In the genomic region with DNA sequence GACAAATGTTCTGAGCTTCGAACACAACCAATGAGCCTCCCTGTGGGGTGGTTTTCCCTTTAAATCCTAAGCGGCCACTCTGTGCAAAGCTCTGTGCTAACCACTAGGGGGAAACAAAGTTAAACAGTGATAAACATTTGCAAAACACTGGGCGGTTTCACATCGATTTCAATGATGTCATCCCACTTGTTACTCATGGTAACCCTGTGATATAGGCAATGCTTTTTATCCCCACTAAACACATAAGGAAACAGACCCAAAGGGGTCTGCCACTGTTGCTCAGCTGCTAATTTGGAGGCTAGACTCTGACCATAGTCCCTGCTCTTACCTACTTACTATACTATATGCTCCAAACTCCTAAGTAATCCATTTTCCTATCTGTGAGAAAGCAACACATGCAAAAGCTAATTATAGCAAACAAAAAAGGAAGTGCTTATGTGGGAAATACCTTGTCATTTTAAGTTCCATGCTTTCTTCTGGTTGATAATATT, we compare ENCODE assay signal across 8 cellular contexts. TPM values are rescaled to one million over a fixed set of nuclear protein-coding genes. Genes with fewer than 3 reads are reported as not detected.
DNase-seq lines count a peak whose midpoint lies in the region; ATAC-seq, FAIRE-seq and TF ChIP-seq lines count a peak whose summit lies in the region.

No MANE protein-coding gene starts in this region.

- peak; percentile 72 to 80 for TF ChIP-seq RAD21 in A549 (conservative IDR thresholded peaks at IDR 0.05 in 1 of 2, IDR thresholded peaks at IDR 0.05 in 1 of 2)
- TF ChIP-seq RAD21 in GM12878 (IDR thresholded peaks at IDR 0.05; ENCODE audit: insufficient read depth, low read depth, low read length): peak; percentile 84

- intact Hi-C loops in GM12878 (cut with micrococcal nuclease; ENCODE audit: unreplicated experiment): loop anchor here (1.0 to 2.0 kb wide), 3 partner anchors 28 to 79 kb away; no protein-coding TSS in a partner anchor

- H3K27me3 ChIP-seq in GM12878 (replicated peaks in 1 of 2; ENCODE audit: control insufficient read depth in 2 of 2, insufficient read depth in 2 of 2, low read length in 1 of 2) (no peaks in the 10 kb centered on the region), iPS-20b (ENCODE audit: insufficient read depth, low read length) (no peaks in the 10 kb centered on the region)

- in situ Hi-C loops in GM13977 (cut with MboI; ENCODE audit: low pct_unique_long_range_greater_than_20kb, low sequenced_read_pairs, unreplicated experiment): no loop called here
- in situ Hi-C loops in GM12878 (cut with MboI): no loop called here

- DNase-seq in A549 (ENCODE audit: low read depth in 1 of 2, low spot score in 1 of 2): peak; percentile 82 to 90
- DNase-seq in GM13977 (ENCODE audit: low spot score): peak; percentile 85
- DNase-seq in NB4 (ENCODE audit: low read depth): peak; percentile 91
- peak; percentile 43 for DNase-seq in SK-N-DZ (ENCODE audit: low spot score)
- DNase-seq in GM12878 (ENCODE audit: low read depth, low spot score): no peak
- peak; percentile 2 to 39 (median 20) for DNase-seq in stimulated activated CD4-positive, alpha-beta T cell treated with anti-CD3 and anti-CD28 coated beads, Interleukin-1b, Interleukin-23, amount 100 ng/mL, for 24 hours (ENCODE audit: low read depth in 4 of 4, low spot score in 1 of 4)

- no peaks in the 10 kb centered on the region for H3K36me3 ChIP-seq in GM12878 (ENCODE audit: control insufficient read depth in 2 of 2, insufficient read depth in 2 of 2, low read length in 1 of 2)
- no peaks in the 10 kb centered on the region for H3K36me3 ChIP-seq in iPS-20b (ENCODE audit: insufficient read depth, low read depth, low read length)

- peak; percentile 85 for TF ChIP-seq CTCF in A549 (IDR thresholded peaks at IDR 0.05)
- TF ChIP-seq CTCF in GM13977 (IDR thresholded peaks at IDR 0.05; ENCODE audit: extremely low read depth, insufficient read depth, missing control alignments): peak; percentile 68
- TF ChIP-seq CTCF in NB4 (IDR thresholded peaks at IDR 0.05; ENCODE audit: low read depth, low read length): peak; percentile 84
- peak; percentile 73 to 86 (median 85) for TF ChIP-seq CTCF in GM12878 (IDR thresholded peaks at IDR 0.05 in 2 of 3, conservative IDR thresholded peaks at IDR 0.05 in 1 of 3; ENCODE audit: control insufficient read depth in 2 of 3, extremely low read depth in 1 of 3, insufficient read depth in 1 of 3, low read depth in 3 of 3, low read length in 3 of 3)

- TF ChIP-seq POLR2A in A549 (IDR thresholded peaks at IDR 0.05; ENCODE audit: low read length) (no peak), NB4 (IDR thresholded peaks at IDR 0.05; ENCODE audit: extremely low read depth, insufficient read length) (no peak), GM12878 (IDR thresholded peaks at IDR 0.05; ENCODE audit: low read depth, low read length) (no peak)

- TF ChIP-seq EP300 in A549 (IDR thresholded peaks at IDR 0.05): no peak
- 0 out of 4 replicates have a peak, but pooled peaks of 1 of the 2 experiments have one; percentile 28 for TF ChIP-seq EP300 in GM12878 (IDR thresholded peaks at IDR 0.05; ENCODE audit: borderline replicate concordance in 1 of 2, control insufficient read depth in 1 of 2, low read depth in 2 of 2, low read length in 2 of 2)

- H3K27ac ChIP-seq in A549 (peak overlapping the region; percentile 34 to 57; a peak in 5 of 6 replicates), GM12878 (ENCODE audit: control insufficient read depth, insufficient read depth) (no peak overlapping the region), iPS-20b (ENCODE audit: low read length) (peak overlapping the region; percentile 21)

- H3K4me2 ChIP-seq in A549 (peak overlapping the region; percentile 41), GM12878 (ENCODE audit: control insufficient read depth, insufficient read depth) (no peak overlapping the region)

- WGBS in A549 (ENCODE audit: missing lambda C conversion rate): 2% methylated on average over 4 of the region's 4 CpGs
- WGBS in GM12878 (ENCODE audit: insufficient coverage, insufficient replicate concordance, low lambda C conversion rate, missing lambda C conversion rate): 8% methylated on average over 4 of the region's 4 CpGs

- SMC1A ChIA-PET in GM12878 (lab: Charles Lee; ENCODE audit: uncharacterized antibody, unreplicated experiment): interaction anchor here (0.7 to 7.8 kb wide), 22 partner anchors 8 to 487 kb away, joined by 3 to 131 read pairs (median 5); no protein-coding TSS in a partner anchor

- POLR2A ChIA-PET in A549 (lab: Yijun Ruan, JAX) (interaction anchor here (0.7 to 1.0 kb wide), 2 partner anchors 12 to 29 kb away, joined by 3 to 5 read pairs; no protein-coding TSS in a partner anchor), GM12878 (lab: Charles Lee) (interaction anchor here (0.5 to 1.6 kb wide), 5 partner anchors 21 to 702 kb away, joined by 3 to 7 read pairs (median 5); no protein-coding TSS in a partner anchor)

- no TSS peak for BruUV-seq in GM12878 (replicated peaks; lab: Mats Ljungman, UMichigan)

- CTCF ChIA-PET in A549 (lab: Yijun Ruan, JAX) (interaction anchor here (0.6 to 6.3 kb wide), 44 partner anchors 8 to 778 kb away, joined by 3 to 147 read pairs (median 4); partner anchors contain the start of gene PTPN3), GM12878 (lab: Yijun Ruan, JAX) (interaction anchor here (1.0 to 8.0 kb wide), 29 partner anchors 9 to 514 kb away, joined by 3 to 234 read pairs (median 6); no protein-coding TSS in a partner anchor)

- FAIRE-seq in A549 (lab: Jason Lieb, UNC) (no peak), GM12878 (lab: Jason Lieb, UNC) (peak; percentile 38)

- ATAC-seq in A549 (peak; percentile 96), HG02798 (IDR thresholded peaks at IDR 0.05; ENCODE audit: poor library complexity, unreplicated experiment) (peak; percentile 97), GM12878 (peak; percentile 89)

- no peak overlapping the region for H3K4me3 ChIP-seq in A549
- H3K4me3 ChIP-seq in NB4 (ENCODE audit: low read depth, low read length): no peak overlapping the region
- H3K4me3 ChIP-seq in GM12878: no peak overlapping the region
- no peak overlapping the region for H3K4me3 ChIP-seq in iPS-20b (ENCODE audit: low read length)

- H3K4me1 ChIP-seq in A549 (peaks cover 20% of the 10 kb centered on the region), GM12878 (ENCODE audit: control insufficient read depth, insufficient read depth, low read length) (peaks cover 19% of the 10 kb centered on the region), iPS-20b (ENCODE audit: insufficient read depth, low read length) (no peaks in the 10 kb centered on the region)

- no peaks in the 10 kb centered on the region for H4K20me1 ChIP-seq in GM12878 (ENCODE audit: control insufficient read depth, insufficient read depth)

- no peaks in the 10 kb centered on the region for H3K79me2 ChIP-seq in GM12878 (ENCODE audit: control insufficient read depth, insufficient read depth, low read length)

- H2AFZ ChIP-seq in GM12878 (ENCODE audit: control insufficient read depth, low read depth, low read length): no peak overlapping the region

- H3K9ac ChIP-seq in GM12878 (ENCODE audit: control insufficient read depth, insufficient read depth, low read length) (no peak overlapping the region), iPS-20b (ENCODE audit: low read depth, low read length) (no peak overlapping the region)

- H3K9me3 ChIP-seq in A549: no peaks in the 10 kb centered on the region
- H3K9me3 ChIP-seq in GM12878 (replicated peaks; ENCODE audit: control insufficient read depth, insufficient read depth, low read length): no peaks in the 10 kb centered on the region
- no peaks in the 10 kb centered on the region for H3K9me3 ChIP-seq in iPS-20b (ENCODE audit: insufficient read depth, low read depth, low read length)

- RAD21 ChIA-PET in GM12878 (lab: Charles Lee; ENCODE audit: unreplicated experiment): interaction anchor here (0.7 to 6.4 kb wide), 18 partner anchors 9 to 257 kb away, joined by 3 to 135 read pairs (median 6); no protein-coding TSS in a partner anchor

TF ChIP-seq in A549, 52 proteins besides CTCF, POLR2A, EP300 and RAD21 (continues in another document):
- TF ChIP-seq RNF2 (IDR thresholded peaks at IDR 0.05; ENCODE audit: borderline replicate concordance, low read depth) (no peak), SMC3 (IDR thresholded peaks at IDR 0.05) (peak; percentile 87), MYC (IDR thresholded peaks at IDR 0.05; ENCODE audit: borderline replicate concordance, low read length) (no peak), CEBPB (IDR thresholded peaks at IDR 0.05) (peak in 1 of 2 experiments; percentile 42; a peak in 1 of 4 replicates)

TF ChIP-seq in GM12878, 131 proteins besides CTCF, POLR2A, EP300 and RAD21 (continues in another document):
- TF ChIP-seq DPF2 (IDR thresholded peaks at IDR 0.05) (0 out of 2 replicates have a peak, but pooled peaks have one; percentile 45), MEF2B (IDR thresholded peaks at IDR 0.05; ENCODE audit: partially characterized antibody, poor library complexity, severe bottlenecking) (peak; percentile 33), BMI1 (IDR thresholded peaks at IDR 0.05; ENCODE audit: borderline replicate concordance) (peak; percentile 50; the same call in 1 of the 2 replicates), EZH2 (IDR thresholded peaks at IDR 0.05; ENCODE audit: borderline replicate concordance, control insufficient read depth, low read depth, low read length) (no peak)

RNA-seq across cellular contexts. Expression of gene PTPN3, which starts 57.3 kb away (rescaled TPM):
- polyA plus RNA-seq in A549 (2011; rRNA removed) (20.3 and 30.6 TPM in 2 replicates), A549 (2017; fragmentation: RNase III; extraction: RNeasy Plus Mini Kit Qiagen cat#74134 plus additional on column Dnase treatment) (8.5 to 8.9 TPM (median 8.6 TPM) in 3 replicates), GM12878 (2011; rRNA removed) (0.22 and 0.64 TPM in 2 replicates), GM12878 (2014; fragmentation: Illumina TruSeq; extraction: Trizol) (0.24 and 0.36 TPM in 2 replicates), GM12878 (2014; fragmentation: Nextera tagmentation; extraction: Ambion mirVana) (under 1 TPM; 0.47 to 0.74 TPM), GM12878 (2014; rRNA removed) (0.05 and 0.31 TPM in 2 replicates), GM12878 (2016; fragmentation: Nextera tagmentation; extraction: Ambion mirVana) (1 to 10 TPM in 1 of 2 experiments, under 1 TPM in 1; 0.78 to 1.3 TPM)
- 7.5 and 8.3 TPM in 2 replicates for polyA plus RNA-seq in A549 (2012; cell fraction: cytosol; rRNA removed)
- polyA plus RNA-seq in A549 (2012; cell fraction: nucleus; rRNA removed): 9.8 and 15.0 TPM in 2 replicates
- 15.7 and 18.3 TPM in 2 replicates for polyA minus RNA-seq in A549 (2011; rRNA and poly(A)+ RNA removed)
- polyA plus RNA-seq in SK-N-DZ (2014; cell fraction: cytosol; rRNA removed): 0.38 TPM in 1 of 2 replicates, not detected in the other
- 0.09 and 0.12 TPM in 2 replicates for polyA plus RNA-seq in SK-N-DZ (2014; cell fraction: nucleus; rRNA removed)
- total RNA-seq in GM12878 (2013; cell fraction: nucleolus; rRNA removed): 1.6 and 1.7 TPM in 2 replicates
- total RNA-seq in GM12878 (2014; rRNA removed) (0.22 and 0.23 TPM in 2 replicates), GM12878 (2014; rRNA removed; fragmentation: Illumina TruSeq; extraction: Trizol) (0.18 and 0.23 TPM in 2 replicates), GM12878 (2021) (0.24 and 0.26 TPM in 2 replicates)
- polyA plus RNA-seq in GM12878 (2011; ENCODE audit: low read depth): 0.22 TPM
- polyA plus RNA-seq in GM12878 (2011; cell fraction: cytosol; rRNA removed): 0.20 and 0.30 TPM in 2 replicates
- 0.55 and 1.4 TPM in 2 replicates for polyA plus RNA-seq in GM12878 (2011; cell fraction: nucleus; rRNA removed)
- polyA plus RNA-seq in GM12878 (2012): 0.28 and 0.86 TPM in 2 replicates
- 0.15 and 0.62 TPM in 2 replicates for polyA minus RNA-seq in GM12878 (2011; rRNA and poly(A)+ RNA removed)
- not detected in 2 replicates for polyA minus RNA-seq in GM12878 (2011; cell fraction: cytosol; rRNA and poly(A)+ RNA removed)
- polyA minus RNA-seq in GM12878 (2011; cell fraction: nucleus; rRNA and poly(A)+ RNA removed): 0.10 and 0.12 TPM in 2 replicates

Comparison
In these comparisons a context has a peak if more than half of its experiments do, and no peak if none do; other contexts are left out.
1. Of the 24 proteins assayed by ChIP-seq in both GM12878 and A549: peak only in GM12878: JUNB; only in A549: none; in both: CTCF, RAD21 and SMC3; in neither: 18; mixed calls (peak in some experiments, not most) for 2.